In the genomic region with DNA sequence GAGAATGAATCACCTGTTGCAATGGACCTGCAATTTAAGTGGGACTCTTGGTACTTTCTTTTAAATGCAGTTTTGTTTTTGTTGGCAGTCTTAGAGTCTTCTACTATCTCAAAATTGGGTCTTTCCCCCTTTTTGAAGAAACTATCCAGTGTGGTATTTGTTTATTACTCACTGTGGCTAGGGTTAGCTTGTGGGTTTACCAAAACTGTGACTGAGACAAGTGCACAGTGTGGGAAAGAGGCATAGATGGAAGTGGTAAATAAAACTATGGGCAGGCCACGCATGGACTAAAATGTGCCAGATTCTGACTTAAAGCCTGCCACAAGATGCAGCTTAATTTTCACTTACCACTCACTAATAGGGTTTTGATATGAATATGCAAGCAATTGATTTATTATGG, we compare ENCODE assay signal across 36 cellular contexts.
"Had no signal": no experiment of that assay in that cellular context is flagged by ENCODE, and none has a peak within 500 bp of the region (broad histone marks: within the 10 kb centered on the region; RNA-seq: fewer than 3 reads in every experiment).

No MANE protein-coding gene starts in this region.

- H2AFZ ChIP-seq: PC-9 had no signal

- H3K4me2 ChIP-seq: PC-9 had no signal

- H3K27ac ChIP-seq: PC-9, RWPE1 had no signal

- ATAC-seq: activated CD4-positive, alpha-beta T cell treated with anti-CD3 and anti-CD28 coated beads for 36 hours; activated CD4-positive, CD25-positive, alpha-beta regulatory T cell treated with anti-CD3 and anti-CD28 coated beads, Interleukin-2, amount 50 U/mL, for 24 hours; activated naive CD8-positive, alpha-beta T cell treated with anti-CD3 and anti-CD28 coated beads, Interleukin-2, amount 50 U/mL, for 24 hours; activated T-cell treated with anti-CD3 and anti-CD28 coated beads, Interleukin-2, amount 50 U/mL, for 4 hours; Right ventricle myocardium inferior; SK-N-SH treated with all-trans-retinoic acid at 6 μM for 48 hours; T-cell; T-helper 17 cell; WTC11 had no signal

- FAIRE-seq: bronchial epithelial cell, RCC 7860 had no signal

- DNase-seq: activated CD4-positive, alpha-beta memory T cell treated with anti-CD3 and anti-CD28 coated beads for 36 hours; activated CD4-positive, alpha-beta T cell treated with anti-CD3 and anti-CD28 coated beads for 36 hours; activated CD4-positive, alpha-beta T cell treated with anti-CD3 and anti-CD28 coated beads, Interleukin-2, amount 50 U/mL, for 1 hour; activated CD8-positive, alpha-beta memory T cell treated with anti-CD3 and anti-CD28 coated beads, Interleukin-2, amount 50 U/mL, for 4 hours; activated gamma-delta T cell treated with Interleukin-2 at 50 U/mL for 16 hours; activated naive CD4-positive, alpha-beta T cell treated with anti-CD3 and anti-CD28 coated beads, Interleukin-2, amount 10 ng/mL, durations not matched to agents 7 days and 5 days; activated naive CD8-positive, alpha-beta T cell treated with anti-CD3 and anti-CD28 coated beads, Interleukin-2, amount 50 U/mL, for 24 hours; activated T-cell treated with anti-CD3 and anti-CD28 coated beads for 4 hours; activated T-cell treated with anti-CD3 and anti-CD28 coated beads, Interleukin-2, amount 50 U/mL, for 4 hours; anterior cingulate cortex; caudate nucleus; cerebellar nuclear complex; Kasumi-1; MM.1S; MV-4-11; NCI-H1092 treated with DMSO at 0.1 percent for 48 hours; NCI-H1417; NCI-H146; NCI-H187; NCI-H2029 treated with DMSO at 0.1 percent for 48 hours; NCI-H2107; NCI-H2171; NCI-H510A; NCI-H526; NCI-H748 treated with DMSO at 0.1 percent for 48 hours; PC-9; SIG-M5; T-cell; T-helper 17 cell had no signal

- H3K4me3 ChIP-seq: PC-9 had no signal
